32 cellular contexts compared by ENCODE assay signal in the genomic region with DNA sequence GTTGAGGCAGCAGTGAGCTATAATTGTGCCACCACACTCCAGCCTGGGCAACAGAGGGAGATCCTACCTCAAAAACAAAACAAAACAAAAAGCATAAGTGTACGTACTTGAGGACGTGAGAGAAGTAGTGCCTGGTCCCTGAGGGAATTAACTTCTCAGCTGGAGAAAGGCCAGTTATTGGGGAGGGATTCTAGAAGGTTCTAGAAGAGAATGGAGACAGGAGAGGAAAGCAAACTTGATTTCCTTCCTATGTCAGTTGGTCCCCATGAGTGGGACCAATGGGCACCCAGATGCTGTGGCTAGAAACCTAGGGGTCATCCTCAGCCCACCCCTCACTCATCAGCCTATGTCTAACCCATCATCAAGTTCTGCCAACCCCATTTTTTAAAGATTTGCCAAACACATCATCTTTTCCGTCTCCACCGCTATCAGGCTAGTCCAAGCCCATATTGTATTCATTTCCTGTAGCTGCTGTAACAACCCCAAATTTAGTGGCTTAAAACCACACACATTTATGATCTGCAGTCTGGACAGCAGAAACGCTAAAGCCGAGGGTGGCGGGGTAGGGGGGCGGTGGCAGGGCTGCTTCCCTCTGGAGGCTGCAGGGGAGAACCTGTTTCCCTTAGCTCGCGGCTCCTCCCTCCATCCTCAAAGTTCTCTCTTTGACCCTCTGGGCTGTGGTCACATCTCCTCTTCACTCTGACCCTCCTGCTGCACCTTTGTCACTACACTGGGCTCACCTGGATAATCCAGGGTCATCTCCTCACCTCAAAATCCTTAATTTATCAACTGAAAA.
"Had no signal": no experiment of that assay in that cellular context is flagged by ENCODE, and none has a peak within 500 bp of the region (broad histone marks: within the 10 kb centered on the region; RNA-seq: fewer than 3 reads in every experiment).

No MANE protein-coding gene starts in this region.

- H3K4me1 ChIP-seq: breast epithelium, esophagus muscularis mucosa, foreskin keratinocyte, heart left ventricle, pancreas, psoas muscle, sigmoid colon, suprapubic skin, tibial artery had no signal

- DNase-seq: activated CD4-positive, alpha-beta memory T cell treated with anti-CD3 and anti-CD28 coated beads for 36 hours; activated CD4-positive, alpha-beta T cell treated with anti-CD3 and anti-CD28 coated beads, Interleukin-2, amount 10 ng/mL, durations not matched to agents 24 days and 14 days; activated CD4-positive, CD25-positive, alpha-beta regulatory T cell treated with anti-CD3 and anti-CD28 coated beads, Interleukin-2, amount 50 U/mL, for 72 hours; activated CD8-positive, alpha-beta memory T cell treated with anti-CD3 and anti-CD28 coated beads, Interleukin-2, amount 50 U/mL, for 4 hours; activated naive CD8-positive, alpha-beta T cell treated with anti-CD3 and anti-CD28 coated beads, Interleukin-2, amount 50 U/mL, for 24 hours; activated T-cell treated with anti-CD3 and anti-CD28 coated beads, Interleukin-2, amount 50 U/mL, for 24 hours; amygdala; dermis blood vessel endothelial cell; effector CD4-positive, alpha-beta T cell; foreskin keratinocyte; heart left ventricle; naive thymus-derived CD8-positive, alpha-beta T cell; nucleus accumbens; pancreas; psoas muscle; sigmoid colon; small intestine; stimulated activated CD4-positive, alpha-beta T cell treated with anti-CD3 and anti-CD28 coated beads, Interleukin-1b, Interleukin-23, amount 100 ng/mL, for 48 hours; stimulated activated CD4-positive, alpha-beta T cell treated with anti-CD3 and anti-CD28 coated beads, Interleukin-4, amount 100 ng/mL, for 4 hours; stimulated activated CD8-positive, alpha-beta memory T cell treated with anti-CD3 and anti-CD28 coated beads, Interleukin-4, amount 100 ng/mL, for 48 hours; T-helper 2 cell; tibial artery had no signal

- ATAC-seq: activated naive CD8-positive, alpha-beta T cell treated with anti-CD3 and anti-CD28 coated beads, Interleukin-2, amount 50 U/mL, for 24 hours; foreskin keratinocyte; naive thymus-derived CD8-positive, alpha-beta T cell; pancreas; psoas muscle; stimulated activated memory B cell treated with anti-CD40 and anti-IgM and Interleukin-4, amounts not matched to agents 10 μg/mL and 1 μg/mL and 100 μg/mL, for 72 hours had no signal

- H3K9me3 Mint-ChIP-seq: activated CD4-positive, alpha-beta memory T cell treated with anti-CD3 and anti-CD28 coated beads for 36 hours; activated CD4-positive, alpha-beta T cell treated with anti-CD3 and anti-CD28 coated beads, Interleukin-2, amount 10 ng/mL, durations not matched to agents 24 days and 14 days; activated naive CD4-positive, alpha-beta T cell treated with anti-CD3 and anti-CD28 coated beads, Interleukin-2, amount 50 U/mL, for 24 hours; activated naive CD8-positive, alpha-beta T cell treated with anti-CD3 and anti-CD28 coated beads, Interleukin-2, amount 50 U/mL, for 24 hours; activated T-cell treated with anti-CD3 and anti-CD28 coated beads, Interleukin-2, amount 50 U/mL, for 24 hours; activated T-helper 2 cell treated with anti-CD3 and anti-CD28 coated beads, Interferon-gamma antibody, Interleukin-2, Interleukin-4, amounts not matched to agents 10 μg/mL and 5 μg/mL and 100 μg/mL, durations not matched to agents 14 hours and 24 hours and 36 hours; central memory CD8-positive, alpha-beta T cell; memory B cell; naive thymus-derived CD8-positive, alpha-beta T cell; neural crest cell had no signal

- H3K36me3 ChIP-seq: breast epithelium, esophagus muscularis mucosa, heart left ventricle, pancreas, sigmoid colon, suprapubic skin, tibial artery had no signal

- H3K4me3 ChIP-seq: breast epithelium, esophagus muscularis mucosa, heart left ventricle, pancreas, psoas muscle, sigmoid colon, suprapubic skin, tibial artery had no signal

- FAIRE-seq: colon, pancreas, small intestine had no signal

- H3K4me3 Mint-ChIP-seq: activated CD4-positive, alpha-beta memory T cell treated with anti-CD3 and anti-CD28 coated beads for 36 hours; activated CD4-positive, alpha-beta T cell treated with anti-CD3 and anti-CD28 coated beads, Interleukin-2, amount 10 ng/mL, durations not matched to agents 24 days and 14 days; activated naive CD4-positive, alpha-beta T cell treated with anti-CD3 and anti-CD28 coated beads, Interleukin-2, amount 50 U/mL, for 24 hours; activated naive CD8-positive, alpha-beta T cell treated with anti-CD3 and anti-CD28 coated beads, Interleukin-2, amount 50 U/mL, for 24 hours; activated T-cell treated with anti-CD3 and anti-CD28 coated beads, Interleukin-2, amount 50 U/mL, for 24 hours; central memory CD8-positive, alpha-beta T cell; memory B cell; neural crest cell; stimulated activated memory B cell treated with anti-CD40 and anti-IgM and Interleukin-4, amounts not matched to agents 10 μg/mL and 1 μg/mL and 100 μg/mL, for 72 hours had no signal

- H3K27ac ChIP-seq: breast epithelium, esophagus muscularis mucosa, foreskin keratinocyte, heart left ventricle, pancreas, psoas muscle, sigmoid colon, suprapubic skin, tibial artery had no signal

- H3K36me3 Mint-ChIP-seq: activated CD4-positive, alpha-beta memory T cell treated with anti-CD3 and anti-CD28 coated beads for 36 hours; activated naive CD4-positive, alpha-beta T cell treated with anti-CD3 and anti-CD28 coated beads, Interleukin-2, amount 50 U/mL, for 24 hours; memory B cell; naive thymus-derived CD8-positive, alpha-beta T cell; stimulated activated memory B cell treated with anti-CD40 and anti-IgM and Interleukin-4, amounts not matched to agents 10 μg/mL and 1 μg/mL and 100 μg/mL, for 72 hours had no signal

- H3K27ac Mint-ChIP-seq: activated CD4-positive, alpha-beta memory T cell treated with anti-CD3 and anti-CD28 coated beads for 36 hours; activated CD4-positive, alpha-beta T cell treated with anti-CD3 and anti-CD28 coated beads, Interleukin-2, amount 10 ng/mL, durations not matched to agents 24 days and 14 days; activated naive CD4-positive, alpha-beta T cell treated with anti-CD3 and anti-CD28 coated beads, Interleukin-2, amount 50 U/mL, for 24 hours; activated naive CD8-positive, alpha-beta T cell treated with anti-CD3 and anti-CD28 coated beads, Interleukin-2, amount 50 U/mL, for 24 hours; activated T-cell treated with anti-CD3 and anti-CD28 coated beads, Interleukin-2, amount 50 U/mL, for 24 hours; activated T-helper 2 cell treated with anti-CD3 and anti-CD28 coated beads, Interferon-gamma antibody, Interleukin-2, Interleukin-4, amounts not matched to agents 10 μg/mL and 5 μg/mL and 100 μg/mL, durations not matched to agents 14 hours and 24 hours and 36 hours; memory B cell; naive thymus-derived CD8-positive, alpha-beta T cell; stimulated activated memory B cell treated with anti-CD40 and anti-IgM and Interleukin-4, amounts not matched to agents 10 μg/mL and 1 μg/mL and 100 μg/mL, for 72 hours had no signal

- H3K9me3 ChIP-seq: breast epithelium, esophagus muscularis mucosa, heart left ventricle, pancreas, psoas muscle, sigmoid colon, suprapubic skin, tibial artery had no signal

- H3K4me1 Mint-ChIP-seq: activated CD4-positive, alpha-beta T cell treated with anti-CD3 and anti-CD28 coated beads, Interleukin-2, amount 10 ng/mL, durations not matched to agents 24 days and 14 days; activated naive CD4-positive, alpha-beta T cell treated with anti-CD3 and anti-CD28 coated beads, Interleukin-2, amount 50 U/mL, for 24 hours; neural crest cell had no signal
